ENCODE assay signal across 8 cellular contexts in the genomic region with DNA sequence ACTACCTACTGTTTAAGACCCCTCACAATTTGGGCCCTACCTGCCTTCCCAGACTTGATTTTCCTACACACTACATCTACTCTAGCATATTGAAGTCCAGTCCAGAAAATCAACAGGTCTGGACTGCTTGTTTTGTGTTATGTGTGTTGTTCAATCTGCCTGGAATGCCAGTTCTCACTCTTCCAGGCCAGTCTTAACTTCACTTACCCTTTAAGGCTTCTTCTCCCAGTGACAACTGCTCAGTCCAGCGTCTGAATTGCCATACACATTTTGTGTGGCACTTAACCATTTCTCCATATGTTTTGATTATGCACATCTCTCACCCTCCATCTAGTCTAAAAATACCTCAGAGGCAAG. TPM values are rescaled to one million over a fixed set of nuclear protein-coding genes. Genes with fewer than 3 reads are reported as not detected.
DNase-seq lines count a peak whose midpoint lies in the region; ATAC-seq, FAIRE-seq and TF ChIP-seq lines count a peak whose summit lies in the region.

No MANE protein-coding gene starts in this region.

- H3K4me3 ChIP-seq in AG04450 (ENCODE audit: low read depth, low read length) (peak overlapping the region; percentile 77), HL-60 (replicated peaks; ENCODE audit: insufficient read depth, low read length) (peak overlapping the region; percentile 92)

- no peak for TF ChIP-seq POLR2A in GM12891 (IDR thresholded peaks at IDR 0.05; ENCODE audit: low read depth, low read length)

- H3K27ac ChIP-seq in AG04450 (ENCODE audit: low read depth, low read length) = no peak overlapping the region
- peak overlapping the region; percentile 81 for H3K27ac ChIP-seq in HL-60 (replicated peaks)

- peak overlapping the region; percentile 77 for H3K27ac Mint-ChIP-seq in activated naive CD8-positive, alpha-beta T cell treated with anti-CD3 and anti-CD28 coated beads, Interleukin-2, amount 50 U/mL, for 24 hours

- peaks cover 29% of the 10 kb centered on the region for H3K4me1 Mint-ChIP-seq in activated naive CD8-positive, alpha-beta T cell treated with anti-CD3 and anti-CD28 coated beads, Interleukin-2, amount 50 U/mL, for 24 hours

- H3K9me3 ChIP-seq in AG04450 (ENCODE audit: control insufficient read depth, insufficient read depth, low read length) = no peaks in the 10 kb centered on the region

- DNase-seq in AG04450 (ENCODE audit: low read depth, low spot score) (no peak), HL-60 (ENCODE audit: low read depth in 1 of 2, low spot score in 1 of 2) (no peak), kidney glomerular epithelial cell (lab: John Stamatoyannopoulos, UW) (peak; percentile 5), GM19238 (ENCODE audit: insufficient read length, low spot score) (no peak), GM12891 (ENCODE audit: insufficient read length, low spot score) (no peak)
- DNase-seq in activated naive CD8-positive, alpha-beta T cell treated with anti-CD3 and anti-CD28 coated beads, Interleukin-2, amount 50 U/mL, for 24 hours = no peak

- TF ChIP-seq CTCF in AG04450 (IDR thresholded peaks at IDR 0.05; ENCODE audit: low read depth, low read length) (no peak), HL-60 (IDR thresholded peaks at IDR 0.05; ENCODE audit: insufficient read depth, low read length) (no peak)

- FAIRE-seq in GM12891 (lab: Jason Lieb, UNC) = no peak

- ATAC-seq in activated naive CD8-positive, alpha-beta T cell treated with anti-CD3 and anti-CD28 coated beads, Interleukin-2, amount 50 U/mL, for 24 hours = no peak
- ATAC-seq in HG02642 (IDR thresholded peaks at IDR 0.05; ENCODE audit: poor library complexity, unreplicated experiment) (no peak), HG03442 (IDR thresholded peaks at IDR 0.05; ENCODE audit: unreplicated experiment) (no peak)

- no peaks in the 10 kb centered on the region for H3K9me3 Mint-ChIP-seq in activated naive CD8-positive, alpha-beta T cell treated with anti-CD3 and anti-CD28 coated beads, Interleukin-2, amount 50 U/mL, for 24 hours

- CTCF ChIA-PET in AG04450 (lab: Charles Lee) = no interaction called here

- H3K4me3 Mint-ChIP-seq in activated naive CD8-positive, alpha-beta T cell treated with anti-CD3 and anti-CD28 coated beads, Interleukin-2, amount 50 U/mL, for 24 hours = peak overlapping the region; percentile 89

- H3K27me3 ChIP-seq in AG04450 (ENCODE audit: control insufficient read depth, insufficient read depth, low read length) (peaks cover 3% of the 10 kb centered on the region), HL-60 (ENCODE audit: insufficient read depth, poor library complexity, severe bottlenecking) (no peaks in the 10 kb centered on the region)

- H3K36me3 Mint-ChIP-seq in activated naive CD8-positive, alpha-beta T cell treated with anti-CD3 and anti-CD28 coated beads, Interleukin-2, amount 50 U/mL, for 24 hours (ENCODE audit: low read depth) = peaks cover 42% of the 10 kb centered on the region

- POLR2A ChIA-PET in AG04450 (lab: Yijun Ruan, JAX) = no interaction called here

- H3K27me3 Mint-ChIP-seq in activated naive CD8-positive, alpha-beta T cell treated with anti-CD3 and anti-CD28 coated beads, Interleukin-2, amount 50 U/mL, for 24 hours = peaks cover 16% of the 10 kb centered on the region

TF ChIP-seq in GM12891, 5 proteins besides CTCF, POLR2A, EP300 and RAD21:
- TF ChIP-seq POU2F2 (IDR thresholded peaks at IDR 0.05; ENCODE audit: low read depth, low read length) (no peak), SPI1 (IDR thresholded peaks at IDR 0.05; ENCODE audit: low read depth, low read length) (no peak), POLR2AphosphoS5 (IDR thresholded peaks at IDR 0.05; ENCODE audit: low read depth, low read length) (no peak), TAF1 (IDR thresholded peaks at IDR 0.05; ENCODE audit: low read depth, low read length) (no peak), PAX5 (IDR thresholded peaks at IDR 0.05; ENCODE audit: insufficient read depth, low read length, severe bottlenecking) (no peak)

RNA-seq across cellular contexts. Expression of gene TICRR, which starts 1.1 kb away (rescaled TPM):
- 1.1 and 1.3 TPM in 2 replicates for polyA plus RNA-seq in AG04450 (2011; rRNA removed)
- polyA minus RNA-seq in AG04450 (2011; rRNA and poly(A)+ RNA removed) = 2.5 and 2.6 TPM in 2 replicates
- 5.4 TPM for polyA plus RNA-seq in GM12891 (2012; ENCODE audit: low read depth, missing spikeins)
